Comparison of ENCODE assay signal across 9 cellular contexts in the genomic region with DNA sequence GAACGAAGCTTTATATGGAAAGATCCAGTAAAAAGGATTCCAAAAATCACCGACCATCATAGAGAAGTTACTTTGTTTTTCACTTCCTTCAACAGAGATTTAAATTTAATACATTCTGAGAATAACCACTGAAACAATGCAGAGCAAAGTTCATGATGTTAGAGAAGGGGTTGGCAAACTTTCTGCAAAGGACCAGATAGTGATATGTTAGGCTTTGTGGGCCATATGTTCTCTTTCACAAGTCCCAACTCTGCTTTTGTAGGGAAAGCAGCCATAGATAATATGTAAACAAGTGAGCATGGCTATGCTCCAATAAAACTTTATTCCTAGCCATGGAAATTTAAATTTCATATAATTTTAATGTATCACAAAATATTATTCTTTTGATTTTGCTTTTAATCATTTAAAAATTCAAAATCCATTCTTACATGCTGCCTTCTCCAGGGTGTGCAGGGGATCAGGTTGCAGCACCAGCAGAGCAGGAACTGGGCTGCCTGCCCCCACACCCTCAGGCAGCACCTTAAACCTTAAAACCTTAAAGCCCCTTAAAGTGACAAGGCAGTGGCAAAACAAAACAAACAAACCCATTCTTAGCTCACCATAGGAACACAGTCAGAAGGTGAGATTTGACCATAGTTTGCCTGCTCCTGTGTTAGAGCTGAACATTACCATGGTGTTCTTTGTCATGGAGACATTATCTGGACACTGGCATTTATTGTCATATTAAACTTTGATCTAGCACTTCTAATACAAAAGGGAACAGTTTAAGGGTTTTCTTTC.
"Had no signal": no experiment of that assay in that cellular context is flagged by ENCODE, and none has a peak within 500 bp of the region (broad histone marks: within the 10 kb centered on the region; RNA-seq: fewer than 3 reads in every experiment).

No MANE protein-coding gene starts in this region.

- H3K9me3 ChIP-seq: thyroid gland had no signal

- H3K27ac ChIP-seq: thyroid gland had no signal

- H3K4me3 ChIP-seq: thyroid gland had no signal

- DNase-seq: activated CD4-positive, alpha-beta T cell treated with anti-CD3 and anti-CD28 coated beads for 1 hour; activated CD4-positive, alpha-beta T cell treated with anti-CD3 and anti-CD28 coated beads, Interleukin-2, amount 50 U/mL, for 4 hours; activated naive CD4-positive, alpha-beta T cell treated with Interleukin-2 at 50 U/mL for 16 hours; activated T-cell treated with anti-CD3 and anti-CD28 coated beads for 4 hours; nephron progenitor cell; T-helper 1 cell; T1000; thyroid gland had no signal

- H3K4me1 ChIP-seq: thyroid gland had no signal

- H3K36me3 ChIP-seq: thyroid gland had no signal

- ATAC-seq: stimulated activated effector memory CD8-positive, alpha-beta T cell treated with anti-CD3 and anti-CD28 coated beads, Interleukin-12 subunit alpha, Interleukin-12 subunit beta, amount 100 ng/mL, for 72 hours had no signal

- H3K27me3 ChIP-seq: thyroid gland had no signal
